ENCODE assay signal across 1 cellular context in the genomic region with DNA sequence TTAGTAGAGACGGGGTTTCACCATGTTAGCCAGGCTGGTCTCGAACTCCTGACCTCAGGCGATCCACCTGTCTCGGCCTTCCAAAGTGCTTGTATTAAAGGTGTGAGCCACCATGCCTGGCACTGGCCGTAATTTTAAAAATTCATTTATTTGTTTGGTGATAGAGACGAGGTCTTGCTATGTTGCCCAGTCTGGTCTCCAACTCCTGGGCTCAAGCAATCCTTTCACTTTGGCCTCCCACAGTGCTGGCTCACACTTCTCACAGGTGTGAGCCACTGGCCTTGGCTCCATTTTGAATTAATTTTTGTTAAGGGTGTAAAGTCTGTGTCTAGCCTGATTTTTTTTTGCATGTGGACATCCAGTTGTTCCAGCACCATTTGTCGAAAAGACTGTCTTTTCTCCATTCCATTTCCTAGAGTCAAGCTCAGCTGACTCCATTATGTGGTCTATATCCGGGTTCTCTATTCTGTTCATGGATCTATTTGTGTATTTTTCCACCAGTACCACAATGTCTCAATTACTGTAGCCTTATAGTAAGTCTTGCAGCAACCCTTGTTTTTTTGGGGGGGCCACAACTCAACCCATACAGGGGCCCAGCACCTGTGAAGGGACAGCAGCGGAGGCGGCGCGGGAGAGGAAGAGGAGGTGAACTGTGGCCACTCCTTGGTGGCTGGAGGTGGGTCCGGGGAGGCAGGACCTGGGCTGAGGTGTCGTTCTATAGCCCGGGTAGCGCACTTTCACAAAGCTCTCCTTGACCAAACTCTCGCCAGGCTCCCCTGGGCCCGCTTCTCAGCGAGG.
TF ChIP-seq lines count a peak whose summit lies in the region.

No MANE protein-coding gene starts in this region.

TF ChIP-seq in HCT116, 20 proteins besides CTCF, POLR2A, EP300 and RAD21 (continued from another document):
- no peak for TF ChIP-seq CEBPB (IDR thresholded peaks at IDR 0.05; ENCODE audit: low read depth)
- TF ChIP-seq JUND (IDR thresholded peaks at IDR 0.05) = no peak
- no peak for TF ChIP-seq SRF (IDR thresholded peaks at IDR 0.05; ENCODE audit: low read depth)
- TF ChIP-seq, protein P1, sequence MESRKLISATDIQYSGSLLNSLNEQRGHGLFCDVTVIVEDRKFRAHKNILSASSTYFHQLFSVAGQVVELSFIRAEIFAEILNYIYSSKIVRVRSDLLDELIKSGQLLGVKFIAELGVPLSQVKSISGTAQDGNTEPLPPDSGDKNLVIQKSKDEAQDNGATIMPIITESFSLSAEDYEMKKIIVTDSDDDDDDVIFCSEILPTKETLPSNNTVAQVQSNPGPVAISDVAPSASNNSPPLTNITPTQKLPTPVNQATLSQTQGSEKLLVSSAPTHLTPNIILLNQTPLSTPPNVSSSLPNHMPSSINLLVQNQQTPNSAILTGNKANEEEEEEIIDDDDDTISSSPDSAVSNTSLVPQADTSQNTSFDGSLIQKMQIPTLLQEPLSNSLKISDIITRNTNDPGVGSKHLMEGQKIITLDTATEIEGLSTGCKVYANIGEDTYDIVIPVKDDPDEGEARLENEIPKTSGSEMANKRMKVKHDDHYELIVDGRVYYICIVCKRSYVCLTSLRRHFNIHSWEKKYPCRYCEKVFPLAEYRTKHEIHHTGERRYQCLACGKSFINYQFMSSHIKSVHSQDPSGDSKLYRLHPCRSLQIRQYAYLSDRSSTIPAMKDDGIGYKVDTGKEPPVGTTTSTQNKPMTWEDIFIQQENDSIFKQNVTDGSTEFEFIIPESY (IDR thresholded peaks at IDR 0.05; ENCODE audit: extremely low read depth, insufficient replicate concordance, low read length) = peak; percentile 24
- TF ChIP-seq POLR2AphosphoS5 (IDR thresholded peaks at IDR 0.05; ENCODE audit: low read depth, low read length) = no peak
- peak; percentile 21; the same call in 1 of the 2 replicates for TF ChIP-seq SIN3A (IDR thresholded peaks at IDR 0.05; ENCODE audit: low read depth)
